Comparison of ENCODE assay signal across 2 cellular contexts in the genomic region with DNA sequence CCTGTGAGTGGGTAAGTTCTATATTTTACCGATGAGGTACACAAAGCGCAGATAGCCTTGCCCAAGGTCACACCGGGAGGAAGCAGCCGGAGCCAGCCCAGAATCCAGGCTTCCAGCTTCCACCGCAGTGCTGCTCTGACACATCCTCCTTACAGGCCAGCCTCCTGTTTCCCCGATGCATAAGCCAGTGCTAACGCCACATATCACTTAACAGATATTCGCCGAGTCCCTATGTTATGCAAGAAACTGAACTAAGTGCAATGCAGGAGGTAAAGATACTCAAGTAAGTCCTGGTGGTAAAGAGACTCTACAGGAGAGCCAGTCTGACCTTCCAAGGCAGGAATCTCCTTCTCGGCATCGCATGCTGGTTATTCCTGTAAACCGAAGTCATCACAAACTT.
TF ChIP-seq lines count a peak whose summit lies in the region.

No MANE protein-coding gene starts in this region.

TF ChIP-seq in IMR-90, 13 proteins besides CTCF, POLR2A, EP300 and RAD21:
- TF ChIP-seq MXI1 (IDR thresholded peaks at IDR 0.05; ENCODE audit: borderline replicate concordance, low read depth, low read length), result no peak
- TF ChIP-seq RCOR1 (IDR thresholded peaks at IDR 0.05; ENCODE audit: insufficient replicate concordance, low read length), result no peak
- TF ChIP-seq FOS (IDR thresholded peaks at IDR 0.05; ENCODE audit: low read depth, low read length), result no peak
- TF ChIP-seq BHLHE40 (IDR thresholded peaks at IDR 0.05; ENCODE audit: low read depth, low read length), result no peak
- no peak for TF ChIP-seq SMC3 (IDR thresholded peaks at IDR 0.05; ENCODE audit: low read depth, low read length)
- TF ChIP-seq NFE2L2 (IDR thresholded peaks at IDR 0.05; ENCODE audit: low read depth, low read length), result no peak
- TF ChIP-seq CHD1 (IDR thresholded peaks at IDR 0.05; ENCODE audit: low read depth, low read length), result no peak
- TF ChIP-seq MAFK (IDR thresholded peaks at IDR 0.05; ENCODE audit: low read depth, low read length), result no peak

TF ChIP-seq in K562, 482 proteins besides CTCF, POLR2A, EP300 and RAD21:
- TF ChIP-seq, protein P1, sequence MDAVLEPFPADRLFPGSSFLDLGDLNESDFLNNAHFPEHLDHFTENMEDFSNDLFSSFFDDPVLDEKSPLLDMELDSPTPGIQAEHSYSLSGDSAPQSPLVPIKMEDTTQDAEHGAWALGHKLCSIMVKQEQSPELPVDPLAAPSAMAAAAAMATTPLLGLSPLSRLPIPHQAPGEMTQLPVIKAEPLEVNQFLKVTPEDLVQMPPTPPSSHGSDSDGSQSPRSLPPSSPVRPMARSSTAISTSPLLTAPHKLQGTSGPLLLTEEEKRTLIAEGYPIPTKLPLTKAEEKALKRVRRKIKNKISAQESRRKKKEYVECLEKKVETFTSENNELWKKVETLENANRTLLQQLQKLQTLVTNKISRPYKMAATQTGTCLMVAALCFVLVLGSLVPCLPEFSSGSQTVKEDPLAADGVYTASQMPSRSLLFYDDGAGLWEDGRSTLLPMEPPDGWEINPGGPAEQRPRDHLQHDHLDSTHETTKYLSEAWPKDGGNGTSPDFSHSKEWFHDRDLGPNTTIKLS (IDR thresholded peaks at IDR 0.05; ENCODE audit: borderline replicate concordance, low read depth), result no peak
- TF ChIP-seq ZNF699 (CRISPR knock-in tag; IDR thresholded peaks at IDR 0.05; ENCODE audit: insufficient replicate concordance) (no peak), KDM4B (IDR thresholded peaks at IDR 0.05; ENCODE audit: borderline replicate concordance in 2 of 2, low read depth in 1 of 2) (no peak), CEBPB (tag; IDR thresholded peaks at IDR 0.05) (peak; percentile 78; the same call in 1 of the 2 replicates), RNF2 (IDR thresholded peaks at IDR 0.05) (no peak), BRF1 (IDR thresholded peaks at IDR 0.05; ENCODE audit: borderline replicate concordance, extremely low read depth, insufficient read length) (no peak), HNRNPLL (IDR thresholded peaks at IDR 0.05; ENCODE audit: low read depth, low read length, poor library complexity, severe bottlenecking) (no peak), BDP1 (IDR thresholded peaks at IDR 0.05; ENCODE audit: insufficient read depth, insufficient read length) (no peak), EGR1 (conservative IDR thresholded peaks at IDR 0.05) (no peak), ZNF436 (CRISPR knock-in tag; IDR thresholded peaks at IDR 0.05) (no peak), CEBPG (CRISPR knock-in tag; IDR thresholded peaks at IDR 0.05) (no peak; the same call in 1 of the 2 replicates), CEBPG (tag; conservative IDR thresholded peaks at IDR 0.05 in 1 of 2, IDR thresholded peaks at IDR 0.05 in 1 of 2) (0 out of 4 replicates have a peak, but pooled peaks of 1 of the 2 experiments have one; percentile 19), SAP30 (IDR thresholded peaks at IDR 0.05; ENCODE audit: borderline replicate concordance, insufficient read depth, low read depth, low read length, poor library complexity, severe bottlenecking) (no peak), ARID1B (IDR thresholded peaks at IDR 0.05) (0 out of 2 replicates have a peak, but pooled peaks have one; percentile 20), ZNF778 (CRISPR knock-in tag; IDR thresholded peaks at IDR 0.05) (no peak), ZNF134 (CRISPR knock-in tag; conservative IDR thresholded peaks at IDR 0.05) (no peak), PHF20 (IDR thresholded peaks at IDR 0.05; ENCODE audit: partially characterized antibody) (no peak), NR2C2 (CRISPR knock-in tag; IDR thresholded peaks at IDR 0.05) (no peak), NR2C2 (tag; IDR thresholded peaks at IDR 0.05) (peak; percentile 32; the same call in 1 of the 2 replicates), PHTF2 (CRISPR knock-in tag; IDR thresholded peaks at IDR 0.05) (no peak), ESRRA (IDR thresholded peaks at IDR 0.05; ENCODE audit: borderline replicate concordance, low read depth) (0 out of 2 replicates have a peak, but pooled peaks have one; percentile 12), CREM (IDR thresholded peaks at IDR 0.05; ENCODE audit: low read depth) (no peak), WHSC1 (IDR thresholded peaks at IDR 0.05; ENCODE audit: low read length) (no peak), ZEB2 (IDR thresholded peaks at IDR 0.05) (no peak), FOXJ3 (CRISPR knock-in tag; IDR thresholded peaks at IDR 0.05) (no peak), DPF2 (IDR thresholded peaks at IDR 0.05) (0 out of 2 replicates have a peak, but pooled peaks have one; percentile 19), RFX1 (IDR thresholded peaks at IDR 0.05) (no peak), ZFP36 (IDR thresholded peaks at IDR 0.05; ENCODE audit: low read depth, low read length, partially characterized antibody) (no peak), ELF1 (tag; IDR thresholded peaks at IDR 0.05) (no peak), HDAC3 (IDR thresholded peaks at IDR 0.05; ENCODE audit: borderline replicate concordance, partially characterized antibody) (no peak), ZNF253 (CRISPR knock-in tag; conservative IDR thresholded peaks at IDR 0.05) (no peak), FOXK2 (conservative IDR thresholded peaks at IDR 0.05 in 1 of 2, IDR thresholded peaks at IDR 0.05 in 1 of 2; ENCODE audit: low read depth in 2 of 2) (peak in 1 of 2 experiments; percentile 30; a peak in 1 of 4 replicates), POLR3A (IDR thresholded peaks at IDR 0.05; ENCODE audit: borderline replicate concordance, extremely low read depth, insufficient read depth, insufficient read length) (no peak)
- TF ChIP-seq, protein P2, sequence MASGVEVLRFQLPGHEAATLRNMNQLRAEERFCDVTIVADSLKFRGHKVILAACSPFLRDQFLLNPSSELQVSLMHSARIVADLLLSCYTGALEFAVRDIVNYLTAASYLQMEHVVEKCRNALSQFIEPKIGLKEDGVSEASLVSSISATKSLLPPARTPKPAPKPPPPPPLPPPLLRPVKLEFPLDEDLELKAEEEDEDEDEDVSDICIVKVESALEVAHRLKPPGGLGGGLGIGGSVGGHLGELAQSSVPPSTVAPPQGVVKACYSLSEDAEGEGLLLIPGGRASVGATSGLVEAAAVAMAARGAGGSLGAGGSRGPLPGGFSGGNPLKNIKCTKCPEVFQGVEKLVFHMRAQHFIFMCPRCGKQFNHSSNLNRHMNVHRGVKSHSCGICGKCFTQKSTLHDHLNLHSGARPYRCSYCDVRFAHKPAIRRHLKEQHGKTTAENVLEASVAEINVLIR (CRISPR knock-in tag; IDR thresholded peaks at IDR 0.05), result no peak
- TF ChIP-seq, protein P3, sequence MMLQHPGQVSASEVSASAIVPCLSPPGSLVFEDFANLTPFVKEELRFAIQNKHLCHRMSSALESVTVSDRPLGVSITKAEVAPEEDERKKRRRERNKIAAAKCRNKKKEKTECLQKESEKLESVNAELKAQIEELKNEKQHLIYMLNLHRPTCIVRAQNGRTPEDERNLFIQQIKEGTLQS (IDR thresholded peaks at IDR 0.05), result no peak; the same call in 1 of the 2 replicates
- TF ChIP-seq, protein P3 (CRISPR knock-in tag; conservative IDR thresholded peaks at IDR 0.05), result no peak
- TF ChIP-seq, protein P4, sequence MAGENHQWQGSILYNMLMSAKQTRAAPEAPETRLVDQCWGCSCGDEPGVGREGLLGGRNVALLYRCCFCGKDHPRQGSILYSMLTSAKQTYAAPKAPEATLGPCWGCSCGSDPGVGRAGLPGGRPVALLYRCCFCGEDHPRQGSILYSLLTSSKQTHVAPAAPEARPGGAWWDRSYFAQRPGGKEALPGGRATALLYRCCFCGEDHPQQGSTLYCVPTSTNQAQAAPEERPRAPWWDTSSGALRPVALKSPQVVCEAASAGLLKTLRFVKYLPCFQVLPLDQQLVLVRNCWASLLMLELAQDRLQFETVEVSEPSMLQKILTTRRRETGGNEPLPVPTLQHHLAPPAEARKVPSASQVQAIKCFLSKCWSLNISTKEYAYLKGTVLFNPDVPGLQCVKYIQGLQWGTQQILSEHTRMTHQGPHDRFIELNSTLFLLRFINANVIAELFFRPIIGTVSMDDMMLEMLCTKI (IDR thresholded peaks at IDR 0.05; ENCODE audit: partially characterized antibody), result no peak
- TF ChIP-seq, protein P5, sequence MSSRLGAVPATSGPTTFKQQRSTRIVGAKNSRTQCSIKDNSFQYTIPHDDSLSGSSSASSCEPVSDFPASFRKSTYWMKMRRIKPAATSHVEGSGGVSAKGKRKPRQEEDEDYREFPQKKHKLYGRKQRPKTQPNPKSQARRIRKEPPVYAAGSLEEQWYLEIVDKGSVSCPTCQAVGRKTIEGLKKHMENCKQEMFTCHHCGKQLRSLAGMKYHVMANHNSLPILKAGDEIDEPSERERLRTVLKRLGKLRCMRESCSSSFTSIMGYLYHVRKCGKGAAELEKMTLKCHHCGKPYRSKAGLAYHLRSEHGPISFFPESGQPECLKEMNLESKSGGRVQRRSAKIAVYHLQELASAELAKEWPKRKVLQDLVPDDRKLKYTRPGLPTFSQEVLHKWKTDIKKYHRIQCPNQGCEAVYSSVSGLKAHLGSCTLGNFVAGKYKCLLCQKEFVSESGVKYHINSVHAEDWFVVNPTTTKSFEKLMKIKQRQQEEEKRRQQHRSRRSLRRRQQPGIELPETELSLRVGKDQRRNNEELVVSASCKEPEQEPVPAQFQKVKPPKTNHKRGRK (tag; IDR thresholded peaks at IDR 0.05), result no peak
